ENCODE assay signal across 1 cellular context in genomic region chr17:66602659-66603363, GRCh38.
TF ChIP-seq lines count a peak whose summit lies in the region.

No MANE protein-coding gene starts in this region.

TF ChIP-seq in K562, 482 proteins besides CTCF, POLR2A, EP300 and RAD21 (continued from another document):
- TF ChIP-seq PRDM10 (IDR thresholded peaks at IDR 0.05; ENCODE audit: partially characterized antibody) (no peak), SRSF3 (IDR thresholded peaks at IDR 0.05; ENCODE audit: insufficient read depth, low read length) (no peak), ZBTB1 (CRISPR knock-in tag; IDR thresholded peaks at IDR 0.05; ENCODE audit: borderline replicate concordance, low read depth) (no peak), TFE3 (CRISPR knock-in tag; IDR thresholded peaks at IDR 0.05) (peak; percentile 72), DPF2 (IDR thresholded peaks at IDR 0.05) (no peak), RFX5 (IDR thresholded peaks at IDR 0.05; ENCODE audit: low read depth, low read length) (no peak), PPARD (CRISPR knock-in tag; IDR thresholded peaks at IDR 0.05) (no peak), ZNF592 (IDR thresholded peaks at IDR 0.05) (no peak), ZNF175 (CRISPR knock-in tag; IDR thresholded peaks at IDR 0.05; ENCODE audit: low read depth) (no peak), RAD51 (IDR thresholded peaks at IDR 0.05; ENCODE audit: borderline replicate concordance, low read depth) (peak; percentile 28; the same call in 1 of the 2 replicates)
